ENCODE assay signal across 18 cellular contexts in genomic region chr6:161254754-161255253, GRCh38. TPM values are rescaled to one million over a fixed set of nuclear protein-coding genes. Genes with fewer than 3 reads are reported as not detected.
A peak's percentile ranks its signal among the peaks of the same experiment; 100 is the strongest.
DNase-seq lines count a peak whose midpoint lies in the region; ATAC-seq, FAIRE-seq and TF ChIP-seq lines count a peak whose summit lies in the region.
"Had no signal": no experiment of that assay in that cellular context is flagged by ENCODE, and none has a peak within 500 bp of the region (broad histone marks: within the 10 kb centered on the region; RNA-seq: fewer than 3 reads in every experiment).

No MANE protein-coding gene starts in this region.

- ATAC-seq in K562 = peak; percentile 95
- no peak for ATAC-seq in HG03565 (IDR thresholded peaks at IDR 0.05; ENCODE audit: unreplicated experiment)
- no peak for ATAC-seq in HG02852 (IDR thresholded peaks at IDR 0.05; ENCODE audit: unreplicated experiment)

- no peaks in the 10 kb centered on the region for H4K20me1 ChIP-seq in K562 (replicated peaks; ENCODE audit: control insufficient read depth, insufficient read depth, low read length)

- H3K4me1 ChIP-seq in K562 (replicated peaks in 1 of 2; ENCODE audit: control insufficient read depth in 2 of 2, insufficient read depth in 2 of 2, low read length in 2 of 2) (peaks cover 13 to 46% of the 10 kb centered on the region in 2 experiments; a peak in 3 of 5 replicates), stomach smooth muscle (ENCODE audit: control insufficient read depth, insufficient read depth, low read length) (peaks cover 19% of the 10 kb centered on the region)
- H3K4me1 ChIP-seq: suprapubic skin had no signal

- 2% methylated on average over 10 of the region's 10 CpGs for WGBS in K562 (ENCODE audit: insufficient coverage, low coverage, missing lambda C conversion rate)

- 0 out of 2 replicates have a peak overlapping the region, but pooled peaks have one; percentile 8 for H3K4me3 ChIP-seq in K562
- peak overlapping the region in 1 of 2 donors; percentile 44 for H3K4me3 ChIP-seq in stomach smooth muscle (ENCODE audit: low read length in 2 of 2)
- H3K4me3 ChIP-seq: suprapubic skin had no signal

- intact Hi-C loops in K562 (cut with micrococcal nuclease) = loop anchor here (1.0 to 5.0 kb wide), 5 partner anchors 14 to 97 kb away; no protein-coding TSS in a partner anchor

- peaks cover 14% of the 10 kb centered on the region for H3K4me1 Mint-ChIP-seq in chondrocyte (ENCODE audit: low read depth)
- H3K4me1 Mint-ChIP-seq: activated naive CD4-positive, alpha-beta T cell treated with anti-CD3 and anti-CD28 coated beads, Interleukin-2, amount 50 U/mL, for 24 hours; naive B cell had no signal

- in situ Hi-C loops in K562 (cut with MboI) = no loop called here

- DNase-seq in OCI-M1 (lab: John Stamatoyannopoulos, UW) (peak; percentile 97), K562 (ENCODE audit: extremely low read depth in 1 of 4, low spot score in 3 of 4) (peak; percentile 91 to 98 (median 94)), islet precursor cell (peak; percentile 89), chondrocyte (ENCODE audit: low spot score) (no peak)
- DNase-seq: activated CD4-positive, alpha-beta T cell treated with anti-CD3 and anti-CD28 coated beads, Interleukin-2, amount 50 U/mL, for 1 hour; activated T-cell treated with anti-CD3 and anti-CD28 coated beads, Interleukin-2, amount 50 U/mL, for 24 hours; C1 segment of cervical spinal cord; caudate nucleus; DMS79 treated with DMSO at 0.1 percent for 48 hours; naive B cell; NCI-H1436 treated with DMSO at 0.1 percent for 48 hours; NCI-H345; SHP77 had no signal

- H3K27me3 ChIP-seq in K562 (ENCODE audit: control insufficient read depth in 2 of 2, insufficient read depth in 2 of 2, low read length in 2 of 2) = no peaks in the 10 kb centered on the region; a peak in 1 of 5 replicates
- no peaks in the 10 kb centered on the region for H3K27me3 ChIP-seq in stomach smooth muscle (ENCODE audit: control insufficient read depth in 1 of 2, insufficient read depth in 2 of 2, low read length in 2 of 2)
- H3K27me3 ChIP-seq: suprapubic skin had no signal

- TF ChIP-seq POLR2A in K562 (conservative IDR thresholded peaks at IDR 0.05) = no peak

- no peaks in the 10 kb centered on the region for H3K9me1 ChIP-seq in K562 (ENCODE audit: control insufficient read depth, insufficient read depth, low read length)

- H3K9ac ChIP-seq in K562 (ENCODE audit: insufficient read depth in 1 of 2, low read depth in 2 of 2, low read length in 2 of 2) = peak overlapping the region in 1 of 2 experiments; percentile 67; a peak in 2 of 4 replicates
- peak overlapping the region in 1 of 2 donors; percentile 21 for H3K9ac ChIP-seq in stomach smooth muscle (ENCODE audit: low read length in 2 of 2)

- peak overlapping the region; percentile 81 for H3K4me2 ChIP-seq in K562 (ENCODE audit: insufficient read depth, low read length)

- H3K9me3 ChIP-seq in K562 (replicated peaks; ENCODE audit: control insufficient read depth, insufficient read depth, low read depth, low read length) = no peaks in the 10 kb centered on the region
- no peaks in the 10 kb centered on the region for H3K9me3 ChIP-seq in stomach smooth muscle (ENCODE audit: control insufficient read depth in 2 of 2, low read length in 2 of 2)
- H3K9me3 ChIP-seq: suprapubic skin had no signal

- H3K27ac Mint-ChIP-seq in chondrocyte (ENCODE audit: unreplicated experiment) = no peak overlapping the region
- H3K27ac Mint-ChIP-seq: activated naive CD4-positive, alpha-beta T cell treated with anti-CD3 and anti-CD28 coated beads, Interleukin-2, amount 50 U/mL, for 24 hours; activated T-cell treated with anti-CD3 and anti-CD28 coated beads, Interleukin-2, amount 50 U/mL, for 24 hours had no signal

- peak overlapping the region; percentile 89 for H2AFZ ChIP-seq in K562 (ENCODE audit: low read depth, low read length)

- H3K27ac ChIP-seq in K562 (ENCODE audit: extremely low read depth, low read depth, low read length) (peak overlapping the region; percentile 90), stomach smooth muscle (ENCODE audit: low read length) (peak overlapping the region; percentile 46)
- H3K27ac ChIP-seq: suprapubic skin had no signal

- H3K36me3 Mint-ChIP-seq in chondrocyte (ENCODE audit: low read depth) = peaks cover 1% of the 10 kb centered on the region
- H3K36me3 Mint-ChIP-seq: naive B cell had no signal

- POLR2A ChIA-PET in K562 (lab: Yijun Ruan, JAX) = interaction anchor here (0.6 to 3.0 kb wide), 16 partner anchors 7 to 264 kb away, joined by 3 to 14 read pairs (median 4); partner anchors contain the start of gene AGPAT4

- BruUV-seq in K562 (replicated peaks; lab: Mats Ljungman, UMichigan) = no TSS peak

- H3K27me3 Mint-ChIP-seq in chondrocyte (ENCODE audit: low read depth) = no peaks in the 10 kb centered on the region
- H3K27me3 Mint-ChIP-seq: activated naive CD4-positive, alpha-beta T cell treated with anti-CD3 and anti-CD28 coated beads, Interleukin-2, amount 50 U/mL, for 24 hours; activated T-cell treated with anti-CD3 and anti-CD28 coated beads, Interleukin-2, amount 50 U/mL, for 24 hours; naive B cell had no signal

- H3K4me3 Mint-ChIP-seq in chondrocyte (ENCODE audit: unreplicated experiment) = no peak overlapping the region
- H3K4me3 Mint-ChIP-seq: activated naive CD4-positive, alpha-beta T cell treated with anti-CD3 and anti-CD28 coated beads, Interleukin-2, amount 50 U/mL, for 24 hours; activated T-cell treated with anti-CD3 and anti-CD28 coated beads, Interleukin-2, amount 50 U/mL, for 24 hours; naive B cell had no signal

- peaks cover 7% of the 10 kb centered on the region; the same call in 1 of the 3 replicates for H3K79me2 ChIP-seq in K562 (ENCODE audit: control insufficient read depth, insufficient read depth, low read length)

- peak in 1 of 2 experiments; percentile 42; a peak in 2 of 4 replicates for TF ChIP-seq RAD21 in K562 (CRISPR knock-in tag; conservative IDR thresholded peaks at IDR 0.05 in 1 of 2, IDR thresholded peaks at IDR 0.05 in 1 of 2)

- peak; percentile 95 for FAIRE-seq in K562 (lab: Jason Lieb, UNC)

- CTCF ChIA-PET in K562 (lab: Yijun Ruan, JAX; ENCODE audit: low intra/inter-chr PET ratio) = interaction anchor here (0.6 kb wide), 1 partner anchor 19 kb away, joined by 4 read pairs; the partner anchor contains the start of gene AGPAT4

- H3K36me3 ChIP-seq in K562 (ENCODE audit: control insufficient read depth, insufficient read depth, low read length) (0 out of 3 replicates have a peak, but pooled peaks cover 1% of the 10 kb centered on the region), stomach smooth muscle (ENCODE audit: control insufficient read depth in 2 of 2, insufficient read depth in 2 of 2, low read length in 2 of 2) (no peaks in the 10 kb centered on the region)
- H3K36me3 ChIP-seq: suprapubic skin had no signal

- TF ChIP-seq CTCF in K562 (IDR thresholded peaks at IDR 0.05 in 2 of 3, conservative IDR thresholded peaks at IDR 0.05 in 1 of 3; ENCODE audit: insufficient read depth in 2 of 3, low read depth in 1 of 3, low read length in 3 of 3) (no peak), chondrocyte (IDR thresholded peaks at IDR 0.05) (no peak)

- peak; percentile 98 for TF ChIP-seq EP300 in K562 (IDR thresholded peaks at IDR 0.05; ENCODE audit: low read length)

- H3K9me3 Mint-ChIP-seq in chondrocyte (ENCODE audit: low read depth) = peaks cover 2% of the 10 kb centered on the region
- H3K9me3 Mint-ChIP-seq: activated naive CD4-positive, alpha-beta T cell treated with anti-CD3 and anti-CD28 coated beads, Interleukin-2, amount 50 U/mL, for 24 hours; activated T-cell treated with anti-CD3 and anti-CD28 coated beads, Interleukin-2, amount 50 U/mL, for 24 hours; naive B cell had no signal

TF ChIP-seq in K562, 482 proteins besides CTCF, POLR2A, EP300 and RAD21 (continues in another document):
- no peak for TF ChIP-seq ZNF551 (CRISPR knock-in tag; IDR thresholded peaks at IDR 0.05)
- peak; percentile 90 for TF ChIP-seq ZNF589 (CRISPR knock-in tag; IDR thresholded peaks at IDR 0.05; ENCODE audit: low read depth)
- TF ChIP-seq MYC (IDR thresholded peaks at IDR 0.05; ENCODE audit: low read depth, low read length) = peak; percentile 82
- no peak for TF ChIP-seq MYC (CRISPR knock-in tag; IDR thresholded peaks at IDR 0.05; ENCODE audit: borderline replicate concordance, low read depth)
- peak; percentile 98 for TF ChIP-seq PHB2 (IDR thresholded peaks at IDR 0.05; ENCODE audit: low read depth)
- TF ChIP-seq NFRKB (IDR thresholded peaks at IDR 0.05; ENCODE audit: low read depth) = no peak; the same call in 1 of the 2 replicates
- no peak for TF ChIP-seq MTF1 (CRISPR knock-in tag; IDR thresholded peaks at IDR 0.05; ENCODE audit: borderline replicate concordance)
- peak; percentile 99; the same call in 1 of the 2 replicates for TF ChIP-seq CC2D1A (IDR thresholded peaks at IDR 0.05)
- no peak for TF ChIP-seq ELK1 (CRISPR knock-in tag; IDR thresholded peaks at IDR 0.05)

RNA-seq across cellular contexts. Expression of gene AGPAT4, which starts 19.1 kb away (rescaled TPM):
- 90.5 and 109 TPM in 2 replicates for total RNA-seq in K562 (2011; cell fraction: chromatin; rRNA removed; ENCODE audit: low replicate concordance)
- 65.2 and 67.4 TPM in 2 replicates for total RNA-seq in K562 (2011; cell fraction: nucleolus; rRNA removed)
- 60.1 and 75.0 TPM in 2 replicates for total RNA-seq in K562 (2011; cell fraction: nucleoplasm; rRNA removed)
- total RNA-seq in K562 (2014; rRNA removed) (4.5 and 6.7 TPM in 2 replicates), K562 (2014; rRNA removed; fragmentation: Illumina TruSeq; extraction: Trizol) (7.1 and 7.9 TPM in 2 replicates), K562 (2015; rRNA removed; fragmentation: Illumina TruSeq; extraction: Trizol) (5.0 and 5.6 TPM in 2 replicates), K562 (2021) (9.2 and 9.7 TPM in 2 replicates), chondrocyte (11.9 to 14.2 TPM (median 12.6 TPM) in 3 replicates)
- polyA plus RNA-seq in K562 (2011; rRNA removed) (15.0 and 17.0 TPM in 2 replicates), K562 (2014; fragmentation: Illumina TruSeq; extraction: Trizol) (5.6 and 5.7 TPM in 2 replicates), K562 (2014; fragmentation: Nextera tagmentation; extraction: Ambion mirVana) (1 to 10 TPM; 2.2 to 3.4 TPM), K562 (2014; rRNA removed) (7.2 and 7.3 TPM in 2 replicates)
- 9.2 and 14.2 TPM in 2 replicates for polyA plus RNA-seq in K562 (2011; cell fraction: cytosol; rRNA removed)
- 62.4 and 68.7 TPM in 2 replicates for polyA plus RNA-seq in K562 (2011; cell fraction: nucleus; rRNA removed)
- polyA plus RNA-seq in K562 (2012) = 5.3 and 8.6 TPM in 2 replicates
- 31.8 and 34.7 TPM in 2 replicates for polyA minus RNA-seq in K562 (2011; rRNA and poly(A)+ RNA removed)
- 6.3 and 8.8 TPM in 2 replicates for polyA minus RNA-seq in K562 (2011; cell fraction: cytosol; rRNA and poly(A)+ RNA removed)
- polyA minus RNA-seq in K562 (2011; cell fraction: nucleus; rRNA and poly(A)+ RNA removed) = 36.2 and 58.6 TPM in 2 replicates
